In genomic region chr4:88030565-88031310, GRCh38 we compare ENCODE assay signal across 15 cellular contexts. TPM values are rescaled to one million over a fixed set of nuclear protein-coding genes. Genes with fewer than 3 reads are reported as not detected.
A peak's percentile ranks its signal among the peaks of the same experiment; 100 is the strongest.
DNase-seq lines count a peak whose midpoint lies in the region; ATAC-seq and TF ChIP-seq lines count a peak whose summit lies in the region.
"Had no signal": no experiment of that assay in that cellular context is flagged by ENCODE, and none has a peak within 500 bp of the region (broad histone marks: within the 10 kb centered on the region; RNA-seq: fewer than 3 reads in every experiment).

No MANE protein-coding gene starts in this region.

- peaks cover 50 to 95% (median 80%) of the 10 kb centered on the region in 11 experiments for H3K36me3 ChIP-seq in BLaER1 treated with 17β-estradiol and CSF1 and Interleukin-3, amounts not matched to agents 10 nM and 100 nM
- H3K36me3 ChIP-seq in GM23338 (ENCODE audit: insufficient read depth) (peaks cover 19% of the 10 kb centered on the region), trophoblast cell (ENCODE audit: control insufficient read depth in 1 of 2, insufficient read depth in 2 of 2, low read length in 2 of 2) (peaks cover 11% of the 10 kb centered on the region in 2 experiments), psoas muscle (ENCODE audit: insufficient read depth in 1 of 2, low read depth in 1 of 2) (peaks cover 0 to 11% of the 10 kb centered on the region in 2 donors)

- no peak overlapping the region; a peak in 1 of 22 replicates for H3K9ac ChIP-seq in BLaER1 treated with 17β-estradiol and CSF1 and Interleukin-3, amounts not matched to agents 10 nM and 100 nM
- H3K9ac ChIP-seq in trophoblast cell (ENCODE audit: low read length) = no peak overlapping the region

- peak overlapping the region in 8 of 11 experiments; percentile 23 to 80 (median 72); a peak in 12 of 22 replicates for H3K27ac ChIP-seq in BLaER1 treated with 17β-estradiol and CSF1 and Interleukin-3, amounts not matched to agents 10 nM and 100 nM
- no peak overlapping the region for H3K27ac ChIP-seq in GM23338 (ENCODE audit: low read depth)
- H3K27ac ChIP-seq in trophoblast cell (ENCODE audit: low read depth, low read length) = no peak overlapping the region
- no peak overlapping the region for H3K27ac ChIP-seq in psoas muscle
- H3K27ac ChIP-seq in dorsolateral prefrontal cortex = no peak overlapping the region
- H3K27ac ChIP-seq: A549 had no signal

- no peaks in the 10 kb centered on the region; the same call in none of the 2 replicates for H3K79me2 ChIP-seq in GM23338 (replicated peaks; ENCODE audit: insufficient read depth)
- H3K79me2 ChIP-seq in trophoblast cell (ENCODE audit: control insufficient read depth, insufficient read depth, low read length, poor library complexity) = no peaks in the 10 kb centered on the region

- peak overlapping the region; percentile 41; the same call in 1 of the 2 replicates for H3K27ac Mint-ChIP-seq in GM23338
- H3K27ac Mint-ChIP-seq in mesothelial cell of epicardium = no peak overlapping the region
- H3K27ac Mint-ChIP-seq: CD4-positive, alpha-beta T cell had no signal

- ATAC-seq in GM23338 (no peak), psoas muscle (no peak), HG02840 (IDR thresholded peaks at IDR 0.05; ENCODE audit: low FRiP score, unreplicated experiment) (no peak)
- ATAC-seq: A549, GM12878, HCT116 had no signal

- peak overlapping the region in 6 of 11 experiments; percentile 8 to 63 (median 44); a peak in 8 of 22 replicates for H3K4me2 ChIP-seq in BLaER1 treated with 17β-estradiol and CSF1 and Interleukin-3, amounts not matched to agents 10 nM and 100 nM
- H3K4me2 ChIP-seq in GM23338 (no peak overlapping the region), trophoblast cell (ENCODE audit: low read length) (peak overlapping the region; percentile 19)
- H3K4me2 ChIP-seq: A549 had no signal

- H3K4me3 Mint-ChIP-seq in GM23338 (no peak overlapping the region), mesothelial cell of epicardium (no peak overlapping the region)
- H3K4me3 Mint-ChIP-seq: CD4-positive, alpha-beta T cell had no signal

- H3K4ac ChIP-seq in trophoblast cell (ENCODE audit: low read depth, low read length) = no peak overlapping the region

- H3K9me3 ChIP-seq in BLaER1 treated with 17β-estradiol and CSF1 and Interleukin-3, amounts not matched to agents 10 nM and 100 nM (replicated peaks in 1 of 11) = peaks cover 12 to 23% (median 20%) of the 10 kb centered on the region in 11 experiments
- H3K9me3 ChIP-seq in trophoblast cell (ENCODE audit: insufficient read depth, low read depth, low read length) (peaks cover 5% of the 10 kb centered on the region), psoas muscle (no peaks in the 10 kb centered on the region)
- H3K9me3 ChIP-seq: BE2C had no signal

- H4K91ac ChIP-seq in trophoblast cell (ENCODE audit: low read depth, low read length) = no peak overlapping the region

- 0 out of 2 replicates have a peak, but pooled peaks cover 2% of the 10 kb centered on the region for H3K9me2 ChIP-seq in GM23338 (ENCODE audit: insufficient read depth)

- peaks cover 1% of the 10 kb centered on the region for H3K79me1 ChIP-seq in trophoblast cell (ENCODE audit: low read length)

- no peak for TF ChIP-seq CTCF in GM23338 (conservative IDR thresholded peaks at IDR 0.05; ENCODE audit: low read depth in 2 of 2)
- TF ChIP-seq CTCF in mesothelial cell of epicardium (IDR thresholded peaks at IDR 0.05; ENCODE audit: unreplicated experiment) = no peak
- TF ChIP-seq CTCF in psoas muscle (IDR thresholded peaks at IDR 0.05) = no peak
- TF ChIP-seq CTCF in dorsolateral prefrontal cortex (IDR thresholded peaks at IDR 0.05 in 54 of 56, conservative IDR thresholded peaks at IDR 0.05 in 2 of 56; ENCODE audit: low read depth in 1 of 56, partially characterized antibody in 56 of 56) = no peak

- no peak for DNase-seq in GM23338 (ENCODE audit: low spot score)
- DNase-seq in RPMI8226 = peak; percentile 62
- DNase-seq in trophoblast cell = no peak
- no peak for DNase-seq in mesothelial cell of epicardium (ENCODE audit: low spot score in 2 of 2, unreplicated experiment in 2 of 2)
- DNase-seq in psoas muscle = no peak
- DNase-seq in dorsolateral prefrontal cortex = no peak
- DNase-seq: BE2C; Calu3; CD4-positive, alpha-beta T cell; DMS 273 treated with DMSO at 0.1 percent for 48 hours had no signal

- H3K4me1 Mint-ChIP-seq in GM23338 (no peaks in the 10 kb centered on the region), mesothelial cell of epicardium (peaks cover 21% of the 10 kb centered on the region)

- H2BK5ac ChIP-seq in trophoblast cell (ENCODE audit: low read depth, low read length, poor library complexity) = no peak overlapping the region

- H2AK5ac ChIP-seq in trophoblast cell (ENCODE audit: low read length) = no peak overlapping the region

- H2BK120ac ChIP-seq in trophoblast cell (ENCODE audit: insufficient read depth, low read length, poor library complexity) = no peak overlapping the region

- H3K23ac ChIP-seq in trophoblast cell (ENCODE audit: low read length) = peak overlapping the region; percentile 6

- H4K8ac ChIP-seq in trophoblast cell (ENCODE audit: low read depth, low read length) = no peak overlapping the region

- H3K27me3 Mint-ChIP-seq in GM23338 (ENCODE audit: insufficient read depth, low read depth, poor library complexity) = peaks cover 1% of the 10 kb centered on the region
- no peaks in the 10 kb centered on the region for H3K27me3 Mint-ChIP-seq in mesothelial cell of epicardium (ENCODE audit: low read depth)
- H3K27me3 Mint-ChIP-seq: CD4-positive, alpha-beta T cell had no signal

- WGBS in trophoblast cell (ENCODE audit: extremely low coverage, insufficient coverage, insufficient read length) = no CpG with 5 or more reads among the region's 12 CpGs
- WGBS in psoas muscle, 3 donors = 84 to 88% (median 86%) methylated on average over 12 of the region's 12 CpGs

- no peak overlapping the region for H3K4me3 ChIP-seq in BLaER1 treated with 17β-estradiol and CSF1 and Interleukin-3, amounts not matched to agents 10 nM and 100 nM
- no peak overlapping the region for H3K4me3 ChIP-seq in GM23338
- H3K4me3 ChIP-seq in trophoblast cell (ENCODE audit: low read depth, low read length) = no peak overlapping the region
- no peak overlapping the region for H3K4me3 ChIP-seq in psoas muscle
- no peak overlapping the region for H3K4me3 ChIP-seq in dorsolateral prefrontal cortex
- H3K4me3 ChIP-seq: A549, GM12878 had no signal

- H3K9me3 Mint-ChIP-seq in GM23338 (peaks cover 9% of the 10 kb centered on the region), mesothelial cell of epicardium (peaks cover 8% of the 10 kb centered on the region)

- H3K27me3 ChIP-seq in BLaER1 treated with 17β-estradiol and CSF1 and Interleukin-3, amounts not matched to agents 10 nM and 100 nM = no peaks in the 10 kb centered on the region
- H3K27me3 ChIP-seq in GM23338 (ENCODE audit: insufficient read depth) (no peaks in the 10 kb centered on the region), trophoblast cell (ENCODE audit: insufficient read depth, low read length) (no peaks in the 10 kb centered on the region), psoas muscle (ENCODE audit: insufficient read depth in 3 of 3, low read length in 2 of 3) (no peaks in the 10 kb centered on the region), dorsolateral prefrontal cortex (no peaks in the 10 kb centered on the region)
- H3K27me3 ChIP-seq: BE2C had no signal

- H4K20me1 ChIP-seq in BLaER1 treated with 17β-estradiol and CSF1 and Interleukin-3, amounts not matched to agents 10 nM and 100 nM = peaks cover 0 to 21% (median 8%) of the 10 kb centered on the region in 11 experiments; a peak in 9 of 22 replicates
- H4K20me1 ChIP-seq in GM23338 (replicated peaks; ENCODE audit: insufficient read depth) = peaks cover 10% of the 10 kb centered on the region

- no peak overlapping the region for H2AFZ ChIP-seq in GM23338
- H2AFZ ChIP-seq in trophoblast cell (ENCODE audit: insufficient read depth, low read length, poor library complexity) = no peak overlapping the region

- H3K18ac ChIP-seq in trophoblast cell (ENCODE audit: low read length) = no peak overlapping the region

- intact Hi-C loops in psoas muscle (cut with DNase I) (loop anchor here in 1 of 2 donors (10.0 kb wide), 1 partner anchor 484 kb away; no protein-coding TSS in a partner anchor), dorsolateral prefrontal cortex (cut with DNase I) (loop anchor here (5.0 to 10.0 kb wide), 2 partner anchors 182 to 184 kb away; no protein-coding TSS in a partner anchor)

- H3K36me3 Mint-ChIP-seq in GM23338 (ENCODE audit: low read depth) (peaks cover 52% of the 10 kb centered on the region), mesothelial cell of epicardium (peaks cover 49% of the 10 kb centered on the region)

- no peak overlapping the region for H2BK12ac ChIP-seq in trophoblast cell (ENCODE audit: low read length)

- no peak overlapping the region for H3K14ac ChIP-seq in trophoblast cell (ENCODE audit: low read length)

- H3F3A ChIP-seq in GM23338 (replicated peaks; ENCODE audit: low read depth) = no peaks in the 10 kb centered on the region; the same call in 1 of the 2 replicates

- H4K12ac ChIP-seq in trophoblast cell (ENCODE audit: low read depth, low read length) = no peak overlapping the region

- peaks cover 32 to 48% (median 41%) of the 10 kb centered on the region in 10 experiments for H3K4me1 ChIP-seq in BLaER1 treated with 17β-estradiol and CSF1 and Interleukin-3, amounts not matched to agents 10 nM and 100 nM
- H3K4me1 ChIP-seq in GM23338 (ENCODE audit: insufficient read depth) = no peaks in the 10 kb centered on the region
- peaks cover 2 to 4% of the 10 kb centered on the region in 2 experiments for H3K4me1 ChIP-seq in trophoblast cell (ENCODE audit: control insufficient read depth in 1 of 2, insufficient read depth in 2 of 2, low read length in 2 of 2)
- H3K4me1 ChIP-seq in psoas muscle = peaks cover 6% of the 10 kb centered on the region

TF ChIP-seq in GM23338, 12 proteins besides CTCF, POLR2A, EP300 and RAD21 (continues in another document):
- TF ChIP-seq POLR2AphosphoS5 (IDR thresholded peaks at IDR 0.05; ENCODE audit: low read depth) (no peak), EZH2phosphoT487 (IDR thresholded peaks at IDR 0.05; ENCODE audit: unreplicated experiment) (no peak)

RNA-seq across cellular contexts. Expression of gene PKD2, which starts 23.3 kb away (rescaled TPM):
- total RNA-seq in GM23338 (2014; rRNA removed; shearing (Covaris generic)) = 34.8 and 45.3 TPM in 2 replicates
- 12.8 and 17.9 TPM in 2 replicates for polyA plus RNA-seq in GM23338 (2016; fragmentation: Nextera tagmentation; extraction: Ambion mirVana)
- polyA plus RNA-seq in trophoblast cell (2013) = 14.2 and 16.6 TPM in 2 replicates
- total RNA-seq in mesothelial cell of epicardium = 63.3 to 65.7 TPM (median 65.5 TPM) in 3 replicates
- 1 to 10 TPM; 2.9 to 8.3 (median 5.4) TPM for total RNA-seq in psoas muscle
- polyA plus RNA-seq in psoas muscle = 1 to 10 TPM; 2.1 to 2.5 (median 2.4) TPM
- 10 to 100 TPM; 29.7 to 60.9 (median 40.7) TPM for total RNA-seq in dorsolateral prefrontal cortex

RNA-seq across cellular contexts. Expression of gene SPP1, which starts 55.2 kb away (rescaled TPM):
- total RNA-seq in GM23338 (2014; rRNA removed; shearing (Covaris generic)) = 41.3 and 43.1 TPM in 2 replicates
- polyA plus RNA-seq in GM23338 (2016; fragmentation: Nextera tagmentation; extraction: Ambion mirVana) (49.0 and 51.3 TPM in 2 replicates), psoas muscle (1 to 10 TPM in 1 of 3 donors, under 1 TPM in 2; 0.69 to 5.5 (median 0.70) TPM)
- polyA plus RNA-seq in trophoblast cell (2013) = 64.3 and 67.0 TPM in 2 replicates
- total RNA-seq in mesothelial cell of epicardium (23.9 to 33.3 TPM (median 30.3 TPM) in 3 replicates), psoas muscle (10 to 100 TPM in 2 of 4 donors, 1 to 10 TPM in 2; 1.4 to 58.7 (median 25.0) TPM), dorsolateral prefrontal cortex (1,000 to 10,000 TPM in 7 of 120 experiments, 100 to 1,000 TPM in 112, 10 to 100 TPM in 1; 91.5 to 1,848 (median 415) TPM)
- total RNA-seq: CD4-positive, alpha-beta T cell had no signal

Comparison
In these comparisons a context has a peak if more than half of its experiments do, and no peak if none do; other contexts are left out.
1. H3K27ac ChIP-seq: peak in BLaER1 treated with 17β-estradiol and CSF1 and Interleukin-3, amounts not matched to agents 10 nM and 100 nM (8 of 11); none in GM23338 (single experiment), trophoblast cell (single experiment), psoas muscle (single experiment) and dorsolateral prefrontal cortex (0 of 59).